ENCODE assay signal across 10 cellular contexts in the genomic region with DNA sequence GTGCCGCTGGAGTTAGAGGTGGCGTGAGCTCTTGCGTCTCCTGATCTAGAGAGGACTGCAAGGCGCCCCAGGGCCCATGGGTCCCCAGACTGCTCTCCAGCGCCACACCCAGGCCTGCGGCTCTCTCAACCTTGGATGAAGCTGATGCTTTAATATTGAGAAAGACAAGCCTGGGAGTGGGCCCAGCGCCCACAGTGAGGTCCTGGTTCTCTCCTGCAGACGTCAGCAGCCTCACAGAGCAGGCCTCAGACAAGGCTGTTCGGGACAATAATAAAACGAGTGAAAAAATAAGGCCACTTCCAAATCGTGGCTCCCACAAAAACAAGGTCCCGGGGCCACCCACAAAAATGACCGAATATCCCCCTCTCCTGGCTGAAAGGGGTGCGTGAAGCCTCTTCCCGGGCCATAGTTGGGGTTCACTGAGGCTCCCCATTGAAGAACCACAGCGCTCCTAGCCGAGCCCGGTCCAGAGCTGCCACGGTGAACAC. TPM values are rescaled to one million over a fixed set of nuclear protein-coding genes. Genes with fewer than 3 reads are reported as not detected.
DNase-seq lines count a peak whose midpoint lies in the region; ATAC-seq and TF ChIP-seq lines count a peak whose summit lies in the region.
"Had no signal": no experiment of that assay in that cellular context is flagged by ENCODE, and none has a peak within 500 bp of the region (broad histone marks: within the 10 kb centered on the region; RNA-seq: fewer than 3 reads in every experiment).

No MANE protein-coding gene starts in this region.

- POLR2A ChIA-PET in activated CD4-positive, alpha-beta T cell treated with anti-CD3 and anti-CD28 coated beads for 36 hours (lab: Charles Lee) = no interaction called here
- POLR2A ChIA-PET in activated CD4-positive, alpha-beta T cell treated with anti-CD3 and anti-CD28 coated beads, Interleukin-2, amount 10 ng/mL, durations not matched to agents 7 days and 5 days (lab: Charles Lee) = no interaction called here

- no peaks in the 10 kb centered on the region for H3K27me3 Mint-ChIP-seq in activated CD4-positive, alpha-beta T cell treated with anti-CD3 and anti-CD28 coated beads for 36 hours
- H3K27me3 Mint-ChIP-seq in activated CD4-positive, alpha-beta T cell treated with anti-CD3 and anti-CD28 coated beads, Interleukin-2, amount 10 ng/mL, durations not matched to agents 7 days and 5 days = no peaks in the 10 kb centered on the region
- peaks cover 2% of the 10 kb centered on the region for H3K27me3 Mint-ChIP-seq in chondrocyte (ENCODE audit: low read depth)
- H3K27me3 Mint-ChIP-seq in osteocyte (ENCODE audit: unreplicated experiment) = peaks cover 2% of the 10 kb centered on the region

- H3K9me3 ChIP-seq in BE2C = no peaks in the 10 kb centered on the region

- H3K4me3 ChIP-seq in BE2C (ENCODE audit: low read depth, low read length) = no peak overlapping the region

- no peaks in the 10 kb centered on the region for H3K27me3 ChIP-seq in BE2C

- H3K36me3 Mint-ChIP-seq in activated CD4-positive, alpha-beta T cell treated with anti-CD3 and anti-CD28 coated beads for 36 hours (ENCODE audit: low read depth) = no peaks in the 10 kb centered on the region
- no peaks in the 10 kb centered on the region for H3K36me3 Mint-ChIP-seq in activated CD4-positive, alpha-beta T cell treated with anti-CD3 and anti-CD28 coated beads, Interleukin-2, amount 10 ng/mL, durations not matched to agents 7 days and 5 days (ENCODE audit: low read depth)
- H3K36me3 Mint-ChIP-seq in chondrocyte (ENCODE audit: low read depth) (no peaks in the 10 kb centered on the region), osteocyte (ENCODE audit: unreplicated experiment) (no peaks in the 10 kb centered on the region)

- no peak overlapping the region for H3K4me3 Mint-ChIP-seq in activated CD4-positive, alpha-beta T cell treated with anti-CD3 and anti-CD28 coated beads for 36 hours
- no peak overlapping the region for H3K4me3 Mint-ChIP-seq in activated CD4-positive, alpha-beta T cell treated with anti-CD3 and anti-CD28 coated beads, Interleukin-2, amount 10 ng/mL, durations not matched to agents 7 days and 5 days
- no peak overlapping the region for H3K4me3 Mint-ChIP-seq in chondrocyte (ENCODE audit: unreplicated experiment)
- no peak overlapping the region for H3K4me3 Mint-ChIP-seq in osteocyte (ENCODE audit: unreplicated experiment)
- H3K4me3 Mint-ChIP-seq: neural crest cell had no signal

- no peaks in the 10 kb centered on the region for H3K9me3 Mint-ChIP-seq in activated CD4-positive, alpha-beta T cell treated with anti-CD3 and anti-CD28 coated beads for 36 hours (ENCODE audit: low read depth)
- H3K9me3 Mint-ChIP-seq in activated CD4-positive, alpha-beta T cell treated with anti-CD3 and anti-CD28 coated beads, Interleukin-2, amount 10 ng/mL, durations not matched to agents 7 days and 5 days = no peaks in the 10 kb centered on the region
- no peaks in the 10 kb centered on the region for H3K9me3 Mint-ChIP-seq in chondrocyte (ENCODE audit: low read depth)
- no peaks in the 10 kb centered on the region for H3K9me3 Mint-ChIP-seq in osteocyte (ENCODE audit: unreplicated experiment)
- H3K9me3 Mint-ChIP-seq: neural crest cell had no signal

- H3K4me1 ChIP-seq in BE2C = no peaks in the 10 kb centered on the region

- TF ChIP-seq CTCF in chondrocyte (IDR thresholded peaks at IDR 0.05) = peak; percentile 45
- TF ChIP-seq CTCF in osteocyte (IDR thresholded peaks at IDR 0.05) = peak; percentile 13
- no peak for TF ChIP-seq CTCF in BE2C (IDR thresholded peaks at IDR 0.05; ENCODE audit: low read depth, low read length)

- no peaks in the 10 kb centered on the region for H3K4me1 Mint-ChIP-seq in activated CD4-positive, alpha-beta T cell treated with anti-CD3 and anti-CD28 coated beads for 36 hours
- no peaks in the 10 kb centered on the region for H3K4me1 Mint-ChIP-seq in activated CD4-positive, alpha-beta T cell treated with anti-CD3 and anti-CD28 coated beads, Interleukin-2, amount 10 ng/mL, durations not matched to agents 7 days and 5 days
- peaks cover 3% of the 10 kb centered on the region for H3K4me1 Mint-ChIP-seq in chondrocyte (ENCODE audit: low read depth)
- peaks cover 6% of the 10 kb centered on the region for H3K4me1 Mint-ChIP-seq in osteocyte (ENCODE audit: unreplicated experiment)

- intact Hi-C loops in activated CD4-positive, alpha-beta T cell treated with anti-CD3 and anti-CD28 coated beads for 36 hours (cut with DNase I, micrococcal nuclease) = no loop called here

- DNase-seq in activated CD4-positive, alpha-beta T cell treated with anti-CD3 and anti-CD28 coated beads for 36 hours = peak; percentile 52
- no peak for DNase-seq in activated CD4-positive, alpha-beta T cell treated with anti-CD3 and anti-CD28 coated beads, Interleukin-2, amount 10 ng/mL, durations not matched to agents 7 days and 5 days
- DNase-seq in NOMO-1 treated with DMSO at 0.1 percent for 48 hours (lab: John Stamatoyannopoulos, UW; ENCODE audit: unreplicated experiment) = peak; percentile 25
- DNase-seq in chondrocyte (ENCODE audit: low spot score) = peak; percentile 80
- DNase-seq in osteocyte (ENCODE audit: extremely low spot score, unreplicated experiment) = no peak
- no peak for DNase-seq in stimulated activated naive CD8-positive, alpha-beta T cell treated with anti-CD3 and anti-CD28 coated beads, Interleukin-15, Interleukin-2, amounts not matched to agents 100 U/mL and 50 U/mL, for 24 hours
- DNase-seq in middle frontal gyrus (ENCODE audit: extremely low spot score, low spot score) = no peak
- DNase-seq in BE2C = no peak
- DNase-seq: activated CD4-positive, CD25-positive, alpha-beta regulatory T cell treated with anti-CD3 and anti-CD28 coated beads, Interleukin-2, amount 50 U/mL, for 72 hours had no signal

- H3K27ac Mint-ChIP-seq in activated CD4-positive, alpha-beta T cell treated with anti-CD3 and anti-CD28 coated beads for 36 hours = no peak overlapping the region
- H3K27ac Mint-ChIP-seq in activated CD4-positive, alpha-beta T cell treated with anti-CD3 and anti-CD28 coated beads, Interleukin-2, amount 10 ng/mL, durations not matched to agents 7 days and 5 days = no peak overlapping the region
- no peak overlapping the region for H3K27ac Mint-ChIP-seq in chondrocyte (ENCODE audit: unreplicated experiment)
- no peak overlapping the region for H3K27ac Mint-ChIP-seq in osteocyte (ENCODE audit: unreplicated experiment)

- no peaks in the 10 kb centered on the region for H3K36me3 ChIP-seq in BE2C

- CTCF ChIA-PET in activated CD4-positive, alpha-beta T cell treated with anti-CD3 and anti-CD28 coated beads for 36 hours (lab: Charles Lee) = interaction anchor here (0.8 to 1.9 kb wide), 2 partner anchors 30 to 423 kb away, joined by 3 to 5 read pairs; no protein-coding TSS in a partner anchor
- CTCF ChIA-PET in activated CD4-positive, alpha-beta T cell treated with anti-CD3 and anti-CD28 coated beads, Interleukin-2, amount 10 ng/mL, durations not matched to agents 7 days and 5 days (lab: Charles Lee) = interaction anchor here (1.7 to 1.8 kb wide), 2 partner anchors 28 to 30 kb away, joined by 4 to 5 read pairs; no protein-coding TSS in a partner anchor

- ATAC-seq in activated CD4-positive, alpha-beta T cell treated with anti-CD3 and anti-CD28 coated beads for 36 hours = peak; percentile 71
- no peak for ATAC-seq in stimulated activated naive CD8-positive, alpha-beta T cell treated with anti-CD3 and anti-CD28 coated beads, Interleukin-15, Interleukin-2, amounts not matched to agents 100 U/mL and 50 U/mL, for 24 hours

RNA-seq across cellular contexts. Expression of a gene that starts 6.0 kb away (rescaled TPM):
- not detected for total RNA-seq in activated CD4-positive, alpha-beta T cell treated with anti-CD3 and anti-CD28 coated beads for 36 hours
- total RNA-seq in activated CD4-positive, alpha-beta T cell treated with anti-CD3 and anti-CD28 coated beads, Interleukin-2, amount 10 ng/mL, durations not matched to agents 7 days and 5 days = not detected
- total RNA-seq in chondrocyte (not detected in 3 replicates), osteocyte (not detected in 2 replicates)
- polyA plus RNA-seq in BE2C (2012; ENCODE audit: insufficient read depth, insufficient read length, low read depth) = not detected
- total RNA-seq: neural crest cell had no signal

RNA-seq across cellular contexts. Expression of a gene that starts 18.0 kb away (rescaled TPM):
- total RNA-seq in activated CD4-positive, alpha-beta T cell treated with anti-CD3 and anti-CD28 coated beads for 36 hours = not detected
- total RNA-seq in activated CD4-positive, alpha-beta T cell treated with anti-CD3 and anti-CD28 coated beads, Interleukin-2, amount 10 ng/mL, durations not matched to agents 7 days and 5 days = under 1 TPM; 0.27 to 0.30 TPM
- total RNA-seq in chondrocyte (not detected in 3 replicates), osteocyte (not detected in 2 replicates)
- not detected for polyA plus RNA-seq in BE2C (2012; ENCODE audit: insufficient read depth, insufficient read length, low read depth)
- total RNA-seq: neural crest cell had no signal

RNA-seq across cellular contexts. Expression of a gene that starts 27.0 kb away (rescaled TPM):
- total RNA-seq in activated CD4-positive, alpha-beta T cell treated with anti-CD3 and anti-CD28 coated beads for 36 hours = 1 to 10 TPM; 2.4 to 2.8 TPM
- 1 to 10 TPM; 4.9 to 5.5 TPM for total RNA-seq in activated CD4-positive, alpha-beta T cell treated with anti-CD3 and anti-CD28 coated beads, Interleukin-2, amount 10 ng/mL, durations not matched to agents 7 days and 5 days
- total RNA-seq in chondrocyte (1.3 to 5.2 TPM (median 5.1 TPM) in 3 replicates), osteocyte (9.6 and 10.5 TPM in 2 replicates)
- 0.08 TPM for polyA plus RNA-seq in BE2C (2012; ENCODE audit: insufficient read depth, insufficient read length, low read depth)

RNA-seq across cellular contexts. Expression of a gene that starts 32.2 kb away (rescaled TPM):
- total RNA-seq in activated CD4-positive, alpha-beta T cell treated with anti-CD3 and anti-CD28 coated beads for 36 hours = 100 to 1,000 TPM; 167 to 202 TPM
- total RNA-seq in activated CD4-positive, alpha-beta T cell treated with anti-CD3 and anti-CD28 coated beads, Interleukin-2, amount 10 ng/mL, durations not matched to agents 7 days and 5 days = 100 to 1,000 TPM; 190 to 210 TPM
- total RNA-seq in chondrocyte = 112 to 129 TPM (median 129 TPM) in 3 replicates
- 138 and 143 TPM in 2 replicates for total RNA-seq in osteocyte
- polyA plus RNA-seq in BE2C (2012; ENCODE audit: insufficient read depth, insufficient read length, low read depth) = 23.2 TPM

Comparison
In these comparisons a context has a peak if more than half of its experiments do, and no peak if none do; other contexts are left out.
1. DNase-seq: peak in activated CD4-positive, alpha-beta T cell treated with anti-CD3 and anti-CD28 coated beads for 36 hours (single experiment), NOMO-1 treated with DMSO at 0.1 percent for 48 hours (single experiment) and chondrocyte (single experiment); none in activated CD4-positive, alpha-beta T cell treated with anti-CD3 and anti-CD28 coated beads, Interleukin-2, amount 10 ng/mL, durations not matched to agents 7 days and 5 days (single experiment), osteocyte (single experiment), stimulated activated naive CD8-positive, alpha-beta T cell treated with anti-CD3 and anti-CD28 coated beads, Interleukin-15, Interleukin-2, amounts not matched to agents 100 U/mL and 50 U/mL, for 24 hours (single experiment), middle frontal gyrus (single experiment) and BE2C (single experiment).